Comparison of ENCODE assay signal across 8 cellular contexts in the genomic region with DNA sequence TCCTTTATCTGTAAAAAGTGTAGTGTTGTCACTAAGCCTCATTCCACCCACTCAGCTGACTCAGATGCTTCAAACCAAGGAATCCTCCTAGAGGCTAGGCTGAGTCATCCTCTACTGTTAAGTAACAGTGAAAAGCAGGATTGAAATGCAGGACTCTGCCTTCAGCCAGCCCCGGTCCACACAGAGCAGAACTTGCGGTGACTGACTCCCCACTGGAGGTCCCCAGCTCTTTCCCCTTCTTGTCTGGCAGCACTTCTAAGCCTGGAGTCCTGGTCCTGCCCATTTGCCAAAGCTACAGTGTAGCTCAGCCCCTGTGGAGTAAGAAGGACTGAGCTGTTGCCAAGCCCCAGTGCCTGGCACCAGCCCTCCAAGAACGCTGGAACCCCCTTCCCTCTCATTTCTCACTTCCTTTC. TPM values are rescaled to one million over a fixed set of nuclear protein-coding genes. Genes with fewer than 3 reads are reported as not detected.
DNase-seq lines count a peak whose midpoint lies in the region; ATAC-seq and TF ChIP-seq lines count a peak whose summit lies in the region.

No MANE protein-coding gene starts in this region.

- peak overlapping the region in 1 of 2 donors; percentile 10 for H3K4me3 ChIP-seq in right atrium auricular region

- no peaks in the 10 kb centered on the region for H3K9me3 ChIP-seq in right atrium auricular region

- H3K36me3 ChIP-seq in right atrium auricular region = no peaks in the 10 kb centered on the region

- no peak for ATAC-seq in GM19035 (IDR thresholded peaks at IDR 0.05; ENCODE audit: unreplicated experiment)

- H3K4me1 ChIP-seq in right atrium auricular region = peaks cover 0 to 57% of the 10 kb centered on the region in 2 donors

- DNase-seq in 8988T (peak; percentile 70), HUDEP-2 (lab: John Stamatoyannopoulos, UW; ENCODE audit: unreplicated experiment in 76 of 76) (peak in 44 of 76 experiments; percentile 5 to 69 (median 41)), right atrium auricular region (ENCODE audit: low spot score) (peak; percentile 75), NCI-H748 treated with DMSO at 0.1 percent for 48 hours (lab: John Stamatoyannopoulos, UW) (no peak)
- DNase-seq in activated naive CD4-positive, alpha-beta T cell treated with anti-CD3 and anti-CD28 coated beads, Interleukin-2, amount 50 U/mL, for 16 hours = peak; percentile 32
- peak; percentile 26 to 39 for DNase-seq in stimulated activated CD4-positive, alpha-beta T cell treated with anti-CD3 and anti-CD28 coated beads, Interleukin-2, amount 100 ng/mL, for 48 hours
- DNase-seq in effector CD8-positive, alpha-beta T cell (lab: John Stamatoyannopoulos, UW) = no peak

- no peak for TF ChIP-seq CTCF in right atrium auricular region (IDR thresholded peaks at IDR 0.05)

- peak overlapping the region; percentile 19 to 75 for H3K27ac ChIP-seq in right atrium auricular region

- no peaks in the 10 kb centered on the region for H3K27me3 ChIP-seq in right atrium auricular region

RNA-seq across cellular contexts. Expression of gene RAB7B, which starts 1.7 kb away (rescaled TPM):
- 1 to 10 TPM; 4.8 to 5.1 TPM for total RNA-seq in right atrium auricular region

RNA-seq across cellular contexts. Expression of gene CTSE, which starts 22.2 kb away (rescaled TPM):
- 1 to 10 TPM in 1 of 2 donors, not detected in 1; 1.1 TPM for total RNA-seq in right atrium auricular region

RNA-seq across cellular contexts. Expression of gene RHEX, which starts 51.5 kb away (rescaled TPM):
- total RNA-seq in right atrium auricular region = not detected

RNA-seq across cellular contexts. Expression of gene SLC26A9, which starts 58.2 kb away (rescaled TPM):
- total RNA-seq in right atrium auricular region = 10 to 100 TPM; 24.4 to 35.4 TPM

Comparison
In these comparisons a context has a peak if more than half of its experiments do, and no peak if none do; other contexts are left out.
1. DNase-seq: peak in 8988T (single experiment), HUDEP-2 (44 of 76), activated naive CD4-positive, alpha-beta T cell treated with anti-CD3 and anti-CD28 coated beads, Interleukin-2, amount 50 U/mL, for 16 hours (single experiment), right atrium auricular region (single experiment) and stimulated activated CD4-positive, alpha-beta T cell treated with anti-CD3 and anti-CD28 coated beads, Interleukin-2, amount 100 ng/mL, for 48 hours (2 of 2); none in NCI-H748 treated with DMSO at 0.1 percent for 48 hours (single experiment) and effector CD8-positive, alpha-beta T cell (single experiment).